In genomic region chr5:68419101-68419636, GRCh38 we compare ENCODE assay signal across 15 cellular contexts.
DNase-seq lines count a peak whose midpoint lies in the region; ATAC-seq, FAIRE-seq and TF ChIP-seq lines count a peak whose summit lies in the region.
"Had no signal": no experiment of that assay in that cellular context is flagged by ENCODE, and none has a peak within 500 bp of the region (broad histone marks: within the 10 kb centered on the region; RNA-seq: fewer than 3 reads in every experiment).

No MANE protein-coding gene starts in this region.

- RAD21 ChIA-PET in HCT116 (lab: Charles Lee; ENCODE audit: low non-redundant PET in 1 of 2, low total read pairs in 2 of 2, uncharacterized antibody in 2 of 2, unreplicated experiment in 2 of 2): no interaction called here

- WGBS in K562 (ENCODE audit: insufficient coverage, low coverage, missing lambda C conversion rate): 50% methylated on average over 4 of the region's 4 CpGs
- 75 to 79% methylated on average over 4 of the region's 4 CpGs for WGBS in tibial nerve, 2 donors

- no TSS peak for BruUV-seq in HCT116 (replicated peaks; lab: Mats Ljungman, UMichigan)
- BruUV-seq in K562 (replicated peaks; lab: Mats Ljungman, UMichigan): no TSS peak

- H3K4me3 ChIP-seq in HCT116 (replicated peaks in 1 of 2; ENCODE audit: low read depth in 1 of 2, low read length in 2 of 2) (no peak overlapping the region), K562 (no peak overlapping the region), tibial nerve (no peak overlapping the region)
- no peak overlapping the region for H3K4me3 ChIP-seq in effector memory CD4-positive, alpha-beta T cell (ENCODE audit: insufficient read depth, low read depth, low read length, poor library complexity, severe bottlenecking)

- H3K27me3 ChIP-seq in HCT116 (ENCODE audit: insufficient read depth, low read length): no peaks in the 10 kb centered on the region
- H3K27me3 ChIP-seq in K562 (ENCODE audit: control insufficient read depth in 2 of 2, insufficient read depth in 2 of 2, low read length in 2 of 2): no peaks in the 10 kb centered on the region
- H3K27me3 ChIP-seq in tibial nerve: no peaks in the 10 kb centered on the region
- H3K27me3 ChIP-seq in effector memory CD4-positive, alpha-beta T cell (replicated peaks; ENCODE audit: control insufficient read depth, insufficient read depth, low read length, poor library complexity, severe bottlenecking): no peaks in the 10 kb centered on the region

- H3K9ac ChIP-seq in HCT116 (ENCODE audit: low read length): no peak overlapping the region
- H3K9ac ChIP-seq in K562 (ENCODE audit: insufficient read depth in 1 of 2, low read depth in 2 of 2, low read length in 2 of 2): peak overlapping the region in 1 of 2 experiments; percentile 69; a peak in 2 of 4 replicates

- H3K36me3 ChIP-seq in HCT116 (ENCODE audit: control insufficient read depth in 1 of 2, insufficient read depth in 2 of 2, low read length in 2 of 2) (no peaks in the 10 kb centered on the region), K562 (ENCODE audit: control insufficient read depth, insufficient read depth, low read length) (no peaks in the 10 kb centered on the region), tibial nerve (no peaks in the 10 kb centered on the region)
- no peaks in the 10 kb centered on the region for H3K36me3 ChIP-seq in effector memory CD4-positive, alpha-beta T cell (ENCODE audit: control insufficient read depth, insufficient read depth, low read length)

- H3K27me3 Mint-ChIP-seq in nephron (ENCODE audit: low read depth): no peaks in the 10 kb centered on the region
- H3K27me3 Mint-ChIP-seq: activated naive CD8-positive, alpha-beta T cell treated with anti-CD3 and anti-CD28 coated beads, Interleukin-2, amount 10 ng/mL, durations not matched to agents 7 days and 5 days had no signal

- TF ChIP-seq RAD21 in HCT116 (IDR thresholded peaks at IDR 0.05; ENCODE audit: low read depth) (no peak), K562 (CRISPR knock-in tag; conservative IDR thresholded peaks at IDR 0.05 in 1 of 2, IDR thresholded peaks at IDR 0.05 in 1 of 2) (no peak)

- H3K4me3 Mint-ChIP-seq in nephron: no peak overlapping the region
- H3K4me3 Mint-ChIP-seq: activated naive CD8-positive, alpha-beta T cell treated with anti-CD3 and anti-CD28 coated beads, Interleukin-2, amount 10 ng/mL, durations not matched to agents 7 days and 5 days; activated T-helper 1 cell treated with anti-CD3 and anti-CD28 coated beads, Interleukin-12 subunit alpha, Interleukin-12 subunit beta, Interleukin-2, Interleukin-4 antibody, amounts not matched to agents 30 ng/mL and 10 ng/mL and 1 ng/mL, durations not matched to agents 14 hours and 24 hours and 36 hours had no signal

- peaks cover 79% of the 10 kb centered on the region for H3K4me1 Mint-ChIP-seq in nephron

- no peak for TF ChIP-seq CTCF in HCT116 (IDR thresholded peaks at IDR 0.05 in 2 of 3, conservative IDR thresholded peaks at IDR 0.05 in 1 of 3; ENCODE audit: borderline replicate concordance in 1 of 3, insufficient read depth in 1 of 3, low read depth in 2 of 3, low read length in 2 of 3)
- no peak for TF ChIP-seq CTCF in K562 (IDR thresholded peaks at IDR 0.05 in 2 of 3, conservative IDR thresholded peaks at IDR 0.05 in 1 of 3; ENCODE audit: insufficient read depth in 2 of 3, low read depth in 1 of 3, low read length in 3 of 3)
- TF ChIP-seq CTCF in nephron (IDR thresholded peaks at IDR 0.05; ENCODE audit: unreplicated experiment in 3 of 3): no peak
- no peak for TF ChIP-seq CTCF in tibial nerve (IDR thresholded peaks at IDR 0.05)

- intact Hi-C loops in HCT116 (cut with micrococcal nuclease) (no loop called here), K562 (cut with micrococcal nuclease) (no loop called here)

- H3K9me3 ChIP-seq in HCT116 (ENCODE audit: control insufficient read depth in 1 of 2, insufficient read depth in 1 of 2, low read depth in 1 of 2, low read length in 2 of 2) (no peaks in the 10 kb centered on the region), K562 (replicated peaks; ENCODE audit: control insufficient read depth, insufficient read depth, low read depth, low read length) (no peaks in the 10 kb centered on the region), tibial nerve (no peaks in the 10 kb centered on the region)
- no peaks in the 10 kb centered on the region for H3K9me3 ChIP-seq in effector memory CD4-positive, alpha-beta T cell (ENCODE audit: control insufficient read depth, low read length)

- H3K27ac ChIP-seq in HCT116 (ENCODE audit: low read depth, low read length): no peak overlapping the region
- H3K27ac ChIP-seq in K562 (ENCODE audit: extremely low read depth, low read depth, low read length): peak overlapping the region; percentile 90
- peak overlapping the region in 3 of 4 donors; percentile 0 to 68 (median 65) for H3K27ac ChIP-seq in tibial nerve
- no peak overlapping the region for H3K27ac ChIP-seq in effector memory CD4-positive, alpha-beta T cell (ENCODE audit: insufficient read depth, low read length, poor library complexity, severe bottlenecking)

- H3K79me2 ChIP-seq in HCT116 (ENCODE audit: insufficient read depth, low read length) (no peaks in the 10 kb centered on the region), K562 (ENCODE audit: control insufficient read depth, insufficient read depth, low read length) (no peaks in the 10 kb centered on the region)

- peak overlapping the region; percentile 26 to 73 (median 71) for H3K27ac Mint-ChIP-seq in nephron
- H3K27ac Mint-ChIP-seq: activated naive CD8-positive, alpha-beta T cell treated with anti-CD3 and anti-CD28 coated beads, Interleukin-2, amount 10 ng/mL, durations not matched to agents 7 days and 5 days; activated T-helper 1 cell treated with anti-CD3 and anti-CD28 coated beads, Interleukin-12 subunit alpha, Interleukin-12 subunit beta, Interleukin-2, Interleukin-4 antibody, amounts not matched to agents 30 ng/mL and 10 ng/mL and 1 ng/mL, durations not matched to agents 14 hours and 24 hours and 36 hours had no signal

- DNase-seq in HCT116 (ENCODE audit: low read depth, low spot score): no peak
- DNase-seq in K562 (ENCODE audit: extremely low read depth in 1 of 4, low spot score in 3 of 4): no peak
- no peak for DNase-seq in tibial nerve (ENCODE audit: low spot score in 2 of 2)
- DNase-seq in activated naive CD4-positive, alpha-beta T cell (lab: John Stamatoyannopoulos, UW): no peak
- DNase-seq in effector memory CD4-positive, alpha-beta T cell: no peak
- DNase-seq: activated naive CD8-positive, alpha-beta T cell treated with anti-CD3 and anti-CD28 coated beads, Interleukin-2, amount 10 ng/mL, durations not matched to agents 7 days and 5 days; DMS79 treated with DMSO at 0.1 percent for 48 hours; effector CD4-positive, alpha-beta T cell; hypothalamus; NCI-H146; stimulated activated CD4-positive, alpha-beta T cell treated with anti-CD3 and anti-CD28 coated beads, Interleukin-2, amount 100 ng/mL, for 24 hours had no signal

- H3K9me1 ChIP-seq in K562 (ENCODE audit: control insufficient read depth, insufficient read depth, low read length): no peaks in the 10 kb centered on the region

- in situ Hi-C loops in K562 (cut with MboI): no loop called here

- H3K9me2 ChIP-seq in HCT116 (ENCODE audit: insufficient read depth): no peaks in the 10 kb centered on the region

- POLR2A ChIA-PET in HCT116 (lab: Charles Lee) (no interaction called here), K562 (lab: Yijun Ruan, JAX) (interaction anchor here (0.8 to 3.5 kb wide), 11 partner anchors 9 to 61 kb away, joined by 3 to 24 read pairs (median 4); no protein-coding TSS in a partner anchor)

- CTCF ChIA-PET in HCT116 (lab: Charles Lee) (no interaction called here), K562 (lab: Yijun Ruan, JAX; ENCODE audit: low intra/inter-chr PET ratio) (no interaction called here)

- no peaks in the 10 kb centered on the region for H3K9me3 Mint-ChIP-seq in nephron
- H3K9me3 Mint-ChIP-seq: activated naive CD8-positive, alpha-beta T cell treated with anti-CD3 and anti-CD28 coated beads, Interleukin-2, amount 10 ng/mL, durations not matched to agents 7 days and 5 days; activated T-helper 1 cell treated with anti-CD3 and anti-CD28 coated beads, Interleukin-12 subunit alpha, Interleukin-12 subunit beta, Interleukin-2, Interleukin-4 antibody, amounts not matched to agents 30 ng/mL and 10 ng/mL and 1 ng/mL, durations not matched to agents 14 hours and 24 hours and 36 hours had no signal

- FAIRE-seq in K562 (lab: Jason Lieb, UNC): no peak
- FAIRE-seq: kidney had no signal

- H3K36me3 Mint-ChIP-seq in nephron (ENCODE audit: low read depth): no peaks in the 10 kb centered on the region
- H3K36me3 Mint-ChIP-seq: activated naive CD8-positive, alpha-beta T cell treated with anti-CD3 and anti-CD28 coated beads, Interleukin-2, amount 10 ng/mL, durations not matched to agents 7 days and 5 days had no signal

- H3K4me2 ChIP-seq in HCT116 (ENCODE audit: low read length) (peak overlapping the region; percentile 40), K562 (ENCODE audit: insufficient read depth, low read length) (peak overlapping the region; percentile 54; the same call in 1 of the 2 replicates)

- H2AFZ ChIP-seq in HCT116 (ENCODE audit: low read depth, low read length, poor library complexity, severe bottlenecking) (peak overlapping the region; percentile 58), K562 (ENCODE audit: low read depth, low read length) (peak overlapping the region; percentile 57)

- TF ChIP-seq POLR2A in HCT116 (IDR thresholded peaks at IDR 0.05; ENCODE audit: borderline replicate concordance, extremely low read depth, insufficient read depth, insufficient read length) (no peak), K562 (conservative IDR thresholded peaks at IDR 0.05) (no peak), tibial nerve (IDR thresholded peaks at IDR 0.05) (no peak)

- TF ChIP-seq EP300 in K562 (IDR thresholded peaks at IDR 0.05; ENCODE audit: low read length) (no peak), tibial nerve (IDR thresholded peaks at IDR 0.05) (no peak)

- no peak for ATAC-seq in HCT116
- ATAC-seq in K562: no peak
- no peak for ATAC-seq in GM18511 (IDR thresholded peaks at IDR 0.05; ENCODE audit: unreplicated experiment)

- H4K20me1 ChIP-seq in HCT116 (ENCODE audit: insufficient read depth) (no peaks in the 10 kb centered on the region), K562 (replicated peaks; ENCODE audit: control insufficient read depth, insufficient read depth, low read length) (no peaks in the 10 kb centered on the region)

- H3K4me1 ChIP-seq in HCT116 (ENCODE audit: control insufficient read depth in 1 of 2, insufficient read depth in 2 of 2, low read length in 2 of 2) (peaks cover 4 to 36% of the 10 kb centered on the region in 2 experiments; a peak in 3 of 4 replicates), K562 (replicated peaks in 1 of 2; ENCODE audit: control insufficient read depth in 2 of 2, insufficient read depth in 2 of 2, low read length in 2 of 2) (peaks cover 37 to 82% of the 10 kb centered on the region in 2 experiments), tibial nerve (peaks cover 0 to 35% (median 11%) of the 10 kb centered on the region in 4 donors)
- H3K4me1 ChIP-seq in effector memory CD4-positive, alpha-beta T cell (ENCODE audit: control insufficient read depth, insufficient read depth, low read length, poor library complexity, severe bottlenecking): no peaks in the 10 kb centered on the region

TF ChIP-seq in K562, 482 proteins besides CTCF, POLR2A, EP300 and RAD21 (continues in another document):
- TF ChIP-seq NCOA2 (IDR thresholded peaks at IDR 0.05; ENCODE audit: partially characterized antibody in 2 of 2) (peak in 1 of 2 experiments; percentile 35), KDM1A (IDR thresholded peaks at IDR 0.05) (peak; percentile 63 to 67; a peak in 1 of 4 replicates)

Comparison
In these comparisons a context has a peak if more than half of its experiments do, and no peak if none do; other contexts are left out.
1. H3K27ac ChIP-seq: peak in K562 (single experiment) and tibial nerve (3 of 4); none in HCT116 (single experiment) and effector memory CD4-positive, alpha-beta T cell (single experiment).
2. Of the 22 proteins assayed by ChIP-seq in both K562 and HCT116: peak only in K562: none; only in HCT116: MAX; in both: none; in neither: 21.